Comparison of ENCODE assay signal across 9 cellular contexts in the genomic region with DNA sequence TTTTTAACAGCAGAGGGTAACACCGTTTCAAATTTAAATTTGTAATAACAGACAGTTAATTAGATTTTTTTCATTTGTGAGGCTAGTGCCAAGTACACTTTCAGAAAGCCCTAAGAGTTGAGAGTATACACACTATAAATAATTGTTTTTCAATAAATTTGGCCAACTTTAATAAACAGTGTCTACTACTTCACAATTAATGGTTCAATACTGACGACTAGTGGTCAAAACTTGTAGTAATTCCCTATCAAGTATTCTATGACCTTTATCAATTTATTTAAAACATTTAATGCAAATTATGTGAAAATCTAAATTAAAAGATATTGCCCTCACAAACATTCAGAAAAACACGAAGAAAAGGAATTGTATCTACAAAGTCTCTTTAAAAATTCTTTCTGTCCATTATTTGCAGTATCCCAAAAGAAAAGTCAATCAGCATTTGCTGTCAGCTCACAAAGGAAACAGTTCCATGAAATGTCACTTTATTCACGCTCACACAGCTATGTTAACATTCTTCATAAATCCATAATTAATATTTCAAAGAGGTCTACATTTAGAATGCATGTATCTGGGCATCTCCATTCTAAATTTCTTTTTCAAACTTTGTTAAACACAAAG.
A peak's percentile ranks its signal among the peaks of the same experiment; 100 is the strongest.
DNase-seq lines count a peak whose midpoint lies in the region; ATAC-seq, FAIRE-seq and TF ChIP-seq lines count a peak whose summit lies in the region.
"Had no signal": no experiment of that assay in that cellular context is flagged by ENCODE, and none has a peak within 500 bp of the region (broad histone marks: within the 10 kb centered on the region; RNA-seq: fewer than 3 reads in every experiment).

No MANE protein-coding gene starts in this region.

- ATAC-seq in GM18508 (IDR thresholded peaks at IDR 0.05; ENCODE audit: insufficient read depth, unreplicated experiment): peak; percentile 49
- no peak for ATAC-seq in GM18517 (IDR thresholded peaks at IDR 0.05; ENCODE audit: unreplicated experiment)

- peak; percentile 97 for FAIRE-seq in kidney (lab: Jason Lieb, UNC)

- no peak for TF ChIP-seq POLR2A in adrenal gland (IDR thresholded peaks at IDR 0.05)

- H3K4me1 Mint-ChIP-seq in activated CD4-positive, alpha-beta memory T cell treated with anti-CD3 and anti-CD28 coated beads, Interleukin-2, amount 10 ng/mL, durations not matched to agents 7 days and 5 days: no peaks in the 10 kb centered on the region
- H3K4me1 Mint-ChIP-seq: memory B cell had no signal

- POLR2A ChIA-PET in activated CD4-positive, alpha-beta memory T cell treated with anti-CD3 and anti-CD28 coated beads, Interleukin-2, amount 10 ng/mL, durations not matched to agents 7 days and 5 days (lab: Charles Lee): interaction anchor here (1.4 kb wide), 1 partner anchor 91 kb away, joined by 3 read pairs; the partner anchor contains the start of gene CEP128

- intact Hi-C loops in adrenal gland (cut with DNase I) (no loop called here), kidney (cut with DNase I) (no loop called here)

- H3K4me3 ChIP-seq in LNCaP clone FGC (ENCODE audit: low read depth, low read length) (no peak overlapping the region), adrenal gland (no peak overlapping the region), kidney (ENCODE audit: low read length in 2 of 2) (no peak overlapping the region), WERI-Rb-1 (ENCODE audit: low read depth, low read length) (no peak overlapping the region)

- no peak overlapping the region for H3K4me3 Mint-ChIP-seq in activated CD4-positive, alpha-beta memory T cell treated with anti-CD3 and anti-CD28 coated beads, Interleukin-2, amount 10 ng/mL, durations not matched to agents 7 days and 5 days
- H3K4me3 Mint-ChIP-seq: memory B cell had no signal

- no peaks in the 10 kb centered on the region for H3K27me3 ChIP-seq in adrenal gland
- H3K27me3 ChIP-seq in WERI-Rb-1 (ENCODE audit: insufficient read depth, low read depth, severe bottlenecking): no peaks in the 10 kb centered on the region

- H3K9ac ChIP-seq in kidney (ENCODE audit: low read length in 2 of 2): no peak overlapping the region

- 35 to 38% (median 35%) methylated on average over 4 of the region's 4 CpGs for WGBS in adrenal gland, 4 donors

- H3K27ac Mint-ChIP-seq in activated CD4-positive, alpha-beta memory T cell treated with anti-CD3 and anti-CD28 coated beads, Interleukin-2, amount 10 ng/mL, durations not matched to agents 7 days and 5 days: no peak overlapping the region
- H3K27ac Mint-ChIP-seq: memory B cell had no signal

- peaks cover 0 to 12% (median 0%) of the 10 kb centered on the region in 3 donors for H3K9me3 ChIP-seq in adrenal gland (replicated peaks in 1 of 3)
- H3K9me3 ChIP-seq in kidney (ENCODE audit: control insufficient read depth in 1 of 2, low read length in 2 of 2): no peaks in the 10 kb centered on the region
- H3K9me3 ChIP-seq in WERI-Rb-1 (ENCODE audit: severe bottlenecking): no peaks in the 10 kb centered on the region

- no peaks in the 10 kb centered on the region for H3K36me3 ChIP-seq in adrenal gland (replicated peaks in 1 of 2)
- H3K36me3 ChIP-seq in kidney (ENCODE audit: control insufficient read depth in 1 of 2, insufficient read depth in 2 of 2, low read length in 2 of 2): no peaks in the 10 kb centered on the region
- H3K36me3 ChIP-seq in WERI-Rb-1: no peaks in the 10 kb centered on the region

- H3K27me3 Mint-ChIP-seq in activated CD4-positive, alpha-beta memory T cell treated with anti-CD3 and anti-CD28 coated beads, Interleukin-2, amount 10 ng/mL, durations not matched to agents 7 days and 5 days: no peaks in the 10 kb centered on the region
- H3K27me3 Mint-ChIP-seq: memory B cell had no signal

- no peaks in the 10 kb centered on the region for H3K4me1 ChIP-seq in adrenal gland (replicated peaks in 1 of 2)
- no peaks in the 10 kb centered on the region for H3K4me1 ChIP-seq in kidney (ENCODE audit: control insufficient read depth in 1 of 2, insufficient read depth in 1 of 2, low read depth in 1 of 2, low read length in 2 of 2)

- no peak overlapping the region for H3K27ac ChIP-seq in adrenal gland
- H3K27ac ChIP-seq in kidney (ENCODE audit: low read depth in 2 of 2, low read length in 2 of 2): no peak overlapping the region
- no peak overlapping the region for H3K27ac ChIP-seq in WERI-Rb-1

- peak; percentile 16 for DNase-seq in AG20443 (ENCODE audit: low spot score)
- DNase-seq in LNCaP clone FGC (ENCODE audit: low read depth): peak; percentile 15
- DNase-seq in adrenal gland: no peak
- DNase-seq in kidney: no peak
- DNase-seq in activated CD4-positive, alpha-beta memory T cell treated with anti-CD3 and anti-CD28 coated beads, Interleukin-2, amount 10 ng/mL, durations not matched to agents 7 days and 5 days: no peak
- DNase-seq in WERI-Rb-1: no peak

- TF ChIP-seq CTCF in LNCaP clone FGC (IDR thresholded peaks at IDR 0.05; ENCODE audit: control insufficient read depth, extremely low read depth, insufficient read depth): peak; percentile 42
- TF ChIP-seq CTCF in adrenal gland (IDR thresholded peaks at IDR 0.05): peak; percentile 41 to 88 (median 68)
- TF ChIP-seq CTCF in kidney (IDR thresholded peaks at IDR 0.05; ENCODE audit: borderline replicate concordance, extremely low read depth, insufficient read depth): peak; percentile 30
- TF ChIP-seq CTCF in WERI-Rb-1 (IDR thresholded peaks at IDR 0.05; ENCODE audit: low read depth, low read length): no peak

- CTCF ChIA-PET in activated CD4-positive, alpha-beta memory T cell treated with anti-CD3 and anti-CD28 coated beads, Interleukin-2, amount 10 ng/mL, durations not matched to agents 7 days and 5 days (lab: Charles Lee): interaction anchor here (0.8 to 1.5 kb wide), 4 partner anchors 88 to 796 kb away, joined by 3 to 6 read pairs (median 4); no protein-coding TSS in a partner anchor

- H3K9me3 Mint-ChIP-seq in activated CD4-positive, alpha-beta memory T cell treated with anti-CD3 and anti-CD28 coated beads, Interleukin-2, amount 10 ng/mL, durations not matched to agents 7 days and 5 days: no peaks in the 10 kb centered on the region
- H3K9me3 Mint-ChIP-seq: memory B cell had no signal

- no peaks in the 10 kb centered on the region for H3K36me3 Mint-ChIP-seq in activated CD4-positive, alpha-beta memory T cell treated with anti-CD3 and anti-CD28 coated beads, Interleukin-2, amount 10 ng/mL, durations not matched to agents 7 days and 5 days (ENCODE audit: low read depth)

Comparison
In these comparisons a context has a peak if more than half of its experiments do, and no peak if none do; other contexts are left out.
1. DNase-seq: peak in AG20443 (single experiment) and LNCaP clone FGC (single experiment); none in adrenal gland (0 of 7), kidney (single experiment), activated CD4-positive, alpha-beta memory T cell treated with anti-CD3 and anti-CD28 coated beads, Interleukin-2, amount 10 ng/mL, durations not matched to agents 7 days and 5 days (single experiment) and WERI-Rb-1 (single experiment).